Comparison of ENCODE assay signal across 8 cellular contexts in the genomic region with DNA sequence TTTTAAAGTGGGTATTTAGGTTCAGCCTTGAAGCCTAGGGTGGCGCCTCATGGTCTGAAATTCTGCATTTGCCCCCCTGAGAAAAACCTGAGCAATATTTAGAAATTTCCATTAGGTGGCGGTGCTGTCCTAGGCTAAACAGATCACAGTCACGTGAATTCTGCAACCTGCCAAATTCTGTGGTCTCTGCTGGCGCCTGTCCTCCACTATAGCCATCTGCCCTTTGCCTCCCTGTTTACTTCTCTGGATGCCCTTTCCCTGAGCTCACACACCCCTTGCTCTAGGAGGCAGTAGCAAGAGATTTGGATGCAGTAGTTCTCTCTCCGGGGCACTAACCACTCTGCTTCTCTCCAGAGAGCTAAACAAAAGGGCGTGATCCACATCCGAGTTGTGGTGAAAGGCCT. TPM values are rescaled to one million over a fixed set of nuclear protein-coding genes. Genes with fewer than 3 reads are reported as not detected.
DNase-seq lines count a peak whose midpoint lies in the region; TF ChIP-seq lines count a peak whose summit lies in the region.

No MANE protein-coding gene starts in this region.

- no peak for TF ChIP-seq CTCF in GM20000 (IDR thresholded peaks at IDR 0.05; ENCODE audit: extremely low read depth, missing control alignments)
- peak; percentile 59 for TF ChIP-seq CTCF in astrocyte of the cerebellum (IDR thresholded peaks at IDR 0.05; ENCODE audit: low read depth, low read length, missing control alignments)

- peak overlapping the region; percentile 39 for H3K27ac ChIP-seq in temporal lobe (ENCODE audit: low read depth, low read length)

- DNase-seq in COR-L47 (lab: John Stamatoyannopoulos, UW) (peak; percentile 41), GM20000 (ENCODE audit: low spot score) (peak; percentile 49), NCI-H2227 treated with DMSO at 0.1 percent for 48 hours (lab: John Stamatoyannopoulos, UW) (peak; percentile 46), astrocyte of the cerebellum (ENCODE audit: low read depth) (peak; percentile 27), iPS-NIHi11 (ENCODE audit: low spot score) (peak; percentile 61)
- no peak for DNase-seq in activated CD4-positive, CD25-positive, alpha-beta regulatory T cell (lab: John Stamatoyannopoulos, UW)
- no peak for DNase-seq in stimulated activated CD8-positive, alpha-beta memory T cell treated with anti-CD3 and anti-CD28 coated beads, Interleukin-4, amount 100 ng/mL, for 48 hours

- in situ Hi-C loops in astrocyte of the cerebellum (cut with HindIII; ENCODE audit: low sequenced_read_pairs) = no loop called here

- no peak overlapping the region for H3K4me3 ChIP-seq in astrocyte of the cerebellum (ENCODE audit: low read depth, low read length)

RNA-seq across cellular contexts. Expression of a gene that starts 9.1 kb away (rescaled TPM):
- total RNA-seq in temporal lobe = 15.5 TPM

RNA-seq across cellular contexts. Expression of a gene that starts 9.4 kb away (rescaled TPM):
- 14.5 TPM for total RNA-seq in temporal lobe

Comparison
In these comparisons a context has a peak if more than half of its experiments do, and no peak if none do; other contexts are left out.
1. DNase-seq: peak in COR-L47 (single experiment), GM20000 (single experiment), NCI-H2227 treated with DMSO at 0.1 percent for 48 hours (single experiment), astrocyte of the cerebellum (single experiment) and iPS-NIHi11 (single experiment); none in activated CD4-positive, CD25-positive, alpha-beta regulatory T cell (0 of 4) and stimulated activated CD8-positive, alpha-beta memory T cell treated with anti-CD3 and anti-CD28 coated beads, Interleukin-4, amount 100 ng/mL, for 48 hours (single experiment).